Comparison of ENCODE assay signal across 16 cellular contexts in genomic region chr5:943874-944620, GRCh38. TPM values are rescaled to one million over a fixed set of nuclear protein-coding genes. Genes with fewer than 3 reads are reported as not detected.
A peak's percentile ranks its signal among the peaks of the same experiment; 100 is the strongest.
DNase-seq lines count a peak whose midpoint lies in the region; ATAC-seq and TF ChIP-seq lines count a peak whose summit lies in the region.
"Had no signal": no experiment of that assay in that cellular context is flagged by ENCODE, and none has a peak within 500 bp of the region (broad histone marks: within the 10 kb centered on the region; RNA-seq: fewer than 3 reads in every experiment).

No MANE protein-coding gene starts in this region.

- no peaks in the 10 kb centered on the region for H3K4me1 ChIP-seq in endodermal cell (ENCODE audit: control insufficient read depth, insufficient read depth, low read length)
- H3K4me1 ChIP-seq: gastrocnemius medialis had no signal

- H3K9me3 ChIP-seq in endodermal cell (ENCODE audit: control insufficient read depth, low read length): no peaks in the 10 kb centered on the region
- H3K9me3 ChIP-seq: gastrocnemius medialis had no signal

- peaks cover 4% of the 10 kb centered on the region for H3K4me1 Mint-ChIP-seq in activated naive CD4-positive, alpha-beta T cell treated with anti-CD3 and anti-CD28 coated beads, Interleukin-2, amount 10 ng/mL, durations not matched to agents 7 days and 5 days
- peaks cover 3% of the 10 kb centered on the region for H3K4me1 Mint-ChIP-seq in endodermal cell
- H3K4me1 Mint-ChIP-seq: CD8-positive, alpha-beta memory T cell; immature natural killer cell; memory B cell had no signal

- H3K27me3 ChIP-seq in endodermal cell (ENCODE audit: control insufficient read depth, insufficient read depth, low read length, poor library complexity, severe bottlenecking): no peaks in the 10 kb centered on the region

- WGBS in endodermal cell (ENCODE audit: insufficient coverage in 1 of 2, insufficient read length in 1 of 2), 2 experiments: 79 to 80% methylated on average over 5 to 7 of the region's 7 CpGs

- H3K4me3 Mint-ChIP-seq in activated naive CD4-positive, alpha-beta T cell treated with anti-CD3 and anti-CD28 coated beads, Interleukin-2, amount 10 ng/mL, durations not matched to agents 7 days and 5 days: no peak overlapping the region
- H3K4me3 Mint-ChIP-seq in endodermal cell: no peak overlapping the region
- H3K4me3 Mint-ChIP-seq: activated CD4-positive, alpha-beta T cell treated with anti-CD3 and anti-CD28 coated beads, Interleukin-2, amount 10 ng/mL, durations not matched to agents 7 days and 5 days; activated T-cell treated with anti-CD3 and anti-CD28 coated beads, Interleukin-2, amount 50 U/mL, for 72 hours; CD8-positive, alpha-beta memory T cell; immature natural killer cell; memory B cell had no signal

- H3K9ac ChIP-seq in endodermal cell (ENCODE audit: extremely low read depth, low read length, poor library complexity, severe bottlenecking): no peak overlapping the region

- DNase-seq in NCI-H2171 treated with DMSO at 0.1 percent for 48 hours (lab: John Stamatoyannopoulos, UW) (peak; percentile 87), NCI-H2171 (lab: John Stamatoyannopoulos, UW) (no peak), RPMI7951 (ENCODE audit: low read depth) (peak; percentile 36), islet precursor cell (peak; percentile 59), NCI-H187 treated with DMSO at 0.1 percent for 48 hours (lab: John Stamatoyannopoulos, UW) (no peak), endodermal cell (no peak)
- DNase-seq in stimulated activated naive CD8-positive, alpha-beta T cell treated with anti-CD3 and anti-CD28 coated beads, Interleukin-15, Interleukin-2, amounts not matched to agents 100 U/mL and 50 U/mL, for 24 hours: no peak
- DNase-seq in activated naive CD4-positive, alpha-beta T cell treated with anti-CD3 and anti-CD28 coated beads, Interleukin-2, amount 10 ng/mL, durations not matched to agents 7 days and 5 days: no peak
- DNase-seq: activated CD4-positive, alpha-beta T cell treated with anti-CD3 and anti-CD28 coated beads, Interleukin-2, amount 10 ng/mL, durations not matched to agents 7 days and 5 days; activated T-cell treated with anti-CD3 and anti-CD28 coated beads, Interleukin-2, amount 50 U/mL, for 72 hours; amniotic stem cell; CD8-positive, alpha-beta memory T cell; gastrocnemius medialis; GDM1; immature natural killer cell had no signal

- TF ChIP-seq CTCF in endodermal cell (conservative IDR thresholded peaks at IDR 0.05): no peak

- no peak overlapping the region for H3K4me3 ChIP-seq in endodermal cell (ENCODE audit: low read length)
- H3K4me3 ChIP-seq: gastrocnemius medialis had no signal

- no peaks in the 10 kb centered on the region for H3K36me3 ChIP-seq in endodermal cell (ENCODE audit: control insufficient read depth, insufficient read depth, low read length)
- H3K36me3 ChIP-seq: gastrocnemius medialis had no signal

- H3K27ac Mint-ChIP-seq in activated naive CD4-positive, alpha-beta T cell treated with anti-CD3 and anti-CD28 coated beads, Interleukin-2, amount 10 ng/mL, durations not matched to agents 7 days and 5 days: no peak overlapping the region
- H3K27ac Mint-ChIP-seq in endodermal cell: no peak overlapping the region
- H3K27ac Mint-ChIP-seq: activated T-cell treated with anti-CD3 and anti-CD28 coated beads, Interleukin-2, amount 50 U/mL, for 72 hours; CD8-positive, alpha-beta memory T cell; immature natural killer cell; memory B cell had no signal

- ATAC-seq in stimulated activated naive CD8-positive, alpha-beta T cell treated with anti-CD3 and anti-CD28 coated beads, Interleukin-15, Interleukin-2, amounts not matched to agents 100 U/mL and 50 U/mL, for 24 hours: peak; percentile 25
- ATAC-seq: gastrocnemius medialis had no signal

- H3K36me3 Mint-ChIP-seq in activated naive CD4-positive, alpha-beta T cell treated with anti-CD3 and anti-CD28 coated beads, Interleukin-2, amount 10 ng/mL, durations not matched to agents 7 days and 5 days: no peaks in the 10 kb centered on the region
- H3K36me3 Mint-ChIP-seq in endodermal cell (ENCODE audit: low read depth): no peaks in the 10 kb centered on the region
- H3K36me3 Mint-ChIP-seq: CD8-positive, alpha-beta memory T cell; immature natural killer cell had no signal

- no peak overlapping the region for H3K27ac ChIP-seq in endodermal cell (ENCODE audit: low read depth, low read length)
- H3K27ac ChIP-seq: gastrocnemius medialis had no signal

- no peaks in the 10 kb centered on the region for H3K9me3 Mint-ChIP-seq in activated naive CD4-positive, alpha-beta T cell treated with anti-CD3 and anti-CD28 coated beads, Interleukin-2, amount 10 ng/mL, durations not matched to agents 7 days and 5 days
- H3K9me3 Mint-ChIP-seq in endodermal cell: no peaks in the 10 kb centered on the region
- H3K9me3 Mint-ChIP-seq: activated CD4-positive, alpha-beta T cell treated with anti-CD3 and anti-CD28 coated beads, Interleukin-2, amount 10 ng/mL, durations not matched to agents 7 days and 5 days; CD8-positive, alpha-beta memory T cell; immature natural killer cell had no signal

- CTCF ChIA-PET in activated naive CD4-positive, alpha-beta T cell treated with anti-CD3 and anti-CD28 coated beads, Interleukin-2, amount 10 ng/mL, durations not matched to agents 7 days and 5 days (lab: Charles Lee): no interaction called here

- peaks cover 83% of the 10 kb centered on the region for H3K27me3 Mint-ChIP-seq in activated naive CD4-positive, alpha-beta T cell treated with anti-CD3 and anti-CD28 coated beads, Interleukin-2, amount 10 ng/mL, durations not matched to agents 7 days and 5 days
- H3K27me3 Mint-ChIP-seq in endodermal cell (ENCODE audit: insufficient read depth): peaks cover 21% of the 10 kb centered on the region

RNA-seq across cellular contexts. Expression of gene TRIP13, which starts 51.4 kb away (rescaled TPM):
- 65.0 and 80.4 TPM in 2 replicates for total RNA-seq in RPMI7951 (2014; rRNA removed; shearing (Covaris generic))
- 10 to 100 TPM; 21.9 to 32.4 TPM for total RNA-seq in endodermal cell
- 31.7 TPM for polyA plus RNA-seq in endodermal cell (2013, experiment 1 of 2)
- 31.8 TPM for polyA plus RNA-seq in endodermal cell (2013, experiment 2 of 2)

RNA-seq across cellular contexts. Expression of gene BRD9, which starts 51.4 kb away (rescaled TPM):
- total RNA-seq in RPMI7951 (2014; rRNA removed; shearing (Covaris generic)): 24.0 and 27.9 TPM in 2 replicates
- total RNA-seq in endodermal cell: 10 to 100 TPM; 58.2 to 67.9 TPM
- polyA plus RNA-seq in endodermal cell (2013, experiment 1 of 2): 48.1 TPM
- polyA plus RNA-seq in endodermal cell (2013, experiment 2 of 2): 43.1 TPM

Comparison
In these comparisons a context has a peak if more than half of its experiments do, and no peak if none do; other contexts are left out.
1. DNase-seq: peak in NCI-H2171 treated with DMSO at 0.1 percent for 48 hours (single experiment), RPMI7951 (single experiment) and islet precursor cell (single experiment); none in NCI-H2171 (single experiment), stimulated activated naive CD8-positive, alpha-beta T cell treated with anti-CD3 and anti-CD28 coated beads, Interleukin-15, Interleukin-2, amounts not matched to agents 100 U/mL and 50 U/mL, for 24 hours (single experiment), NCI-H187 treated with DMSO at 0.1 percent for 48 hours (single experiment), activated naive CD4-positive, alpha-beta T cell treated with anti-CD3 and anti-CD28 coated beads, Interleukin-2, amount 10 ng/mL, durations not matched to agents 7 days and 5 days (single experiment) and endodermal cell (single experiment).